Comparison of ENCODE assay signal across 9 cellular contexts in genomic region chr15:65067645-65068416, GRCh38. TPM values are rescaled to one million over a fixed set of nuclear protein-coding genes. Genes with fewer than 3 reads are reported as not detected.
DNase-seq lines count a peak whose midpoint lies in the region; ATAC-seq and TF ChIP-seq lines count a peak whose summit lies in the region.
"Had no signal": no experiment of that assay in that cellular context is flagged by ENCODE, and none has a peak within 500 bp of the region (broad histone marks: within the 10 kb centered on the region; RNA-seq: fewer than 3 reads in every experiment).

TSS of gene RASL12 (minus strand) at chr15:65067991. CDS start at chr15:65067835, 156 bp downstream.

- H3K27me3 Mint-ChIP-seq in MCF 10A (ENCODE audit: insufficient read depth, unreplicated experiment): peaks cover 35% of the 10 kb centered on the region
- peaks cover 20 to 29% of the 10 kb centered on the region in 2 donors for H3K27me3 Mint-ChIP-seq in natural killer cell treated with Interleukin-12 subunit alpha and Interleukin-12 subunit beta and Interleukin-15 and Interleukin-18, amount 100 ng/mL, for 72 hours

- H3K9me3 Mint-ChIP-seq in MCF 10A (ENCODE audit: unreplicated experiment): no peaks in the 10 kb centered on the region
- no peaks in the 10 kb centered on the region for H3K9me3 Mint-ChIP-seq in natural killer cell treated with Interleukin-12 subunit alpha and Interleukin-12 subunit beta and Interleukin-15 and Interleukin-18, amount 100 ng/mL, for 72 hours

- peaks cover 6% of the 10 kb centered on the region for H3K4me1 Mint-ChIP-seq in MCF 10A (ENCODE audit: insufficient read depth, unreplicated experiment)
- H3K4me1 Mint-ChIP-seq in natural killer cell treated with Interleukin-12 subunit alpha and Interleukin-12 subunit beta and Interleukin-15 and Interleukin-18, amount 100 ng/mL, for 72 hours (ENCODE audit: low read depth in 2 of 2): peaks cover 4 to 7% of the 10 kb centered on the region in 2 donors

- peak within 1 kb of the TSS; percentile 76 to 96 for H3K27ac ChIP-seq in breast epithelium
- peak within 1 kb of the TSS; percentile 89 to 99 (median 94) for H3K27ac ChIP-seq in gastroesophageal sphincter
- peak within 1 kb of the TSS; percentile 92 for H3K27ac ChIP-seq in vagina

- H3K27ac Mint-ChIP-seq in MCF 10A (ENCODE audit: low read depth, unreplicated experiment): no peak within 1 kb of the TSS
- H3K27ac Mint-ChIP-seq in natural killer cell treated with Interleukin-12 subunit alpha and Interleukin-12 subunit beta and Interleukin-15 and Interleukin-18, amount 100 ng/mL, for 72 hours: no peak within 1 kb of the TSS

- no peaks in the 10 kb centered on the region for H3K36me3 ChIP-seq in breast epithelium
- peaks cover 0 to 12% of the 10 kb centered on the region in 2 donors for H3K36me3 ChIP-seq in gastroesophageal sphincter
- no peaks in the 10 kb centered on the region for H3K36me3 ChIP-seq in vagina

- intact Hi-C loops in breast epithelium (cut with DNase I; ENCODE audit: low total_unique reads) (loop anchor here (2.0 kb wide), 1 partner anchor 55 kb away; no protein-coding TSS in a partner anchor), MCF 10A (cut with micrococcal nuclease) (no loop called here), vagina (cut with DNase I) (no loop called here)

- no peaks in the 10 kb centered on the region for H3K27me3 ChIP-seq in breast epithelium
- H3K27me3 ChIP-seq in gastroesophageal sphincter: peaks cover 5% of the 10 kb centered on the region
- no peaks in the 10 kb centered on the region for H3K27me3 ChIP-seq in vagina

- H3K4me1 ChIP-seq in breast epithelium (no peaks in the 10 kb centered on the region), gastroesophageal sphincter (peaks cover 19 to 100% (median 56%) of the 10 kb centered on the region in 3 donors), vagina (peaks cover 65% of the 10 kb centered on the region)

- ATAC-seq in gastroesophageal sphincter (peak; percentile 53), GM18861 (IDR thresholded peaks at IDR 0.05; ENCODE audit: unreplicated experiment) (no peak)
- ATAC-seq in natural killer cell treated with Interleukin-12 subunit alpha and Interleukin-12 subunit beta and Interleukin-15 and Interleukin-18, amount 100 ng/mL, for 72 hours: no peak

- TF ChIP-seq EP300 in gastroesophageal sphincter (IDR thresholded peaks at IDR 0.05): no peak

- peak within 1 kb of the TSS; percentile 47 to 86 (median 61) for H3K4me3 ChIP-seq in breast epithelium
- H3K4me3 ChIP-seq in gastroesophageal sphincter: peak within 1 kb of the TSS; percentile 70 to 90
- peak within 1 kb of the TSS; percentile 66 to 83 for H3K4me3 ChIP-seq in vagina

- H3K4me3 Mint-ChIP-seq in MCF 10A (ENCODE audit: unreplicated experiment): no peak within 1 kb of the TSS
- peak within 1 kb of the TSS; percentile 24 for H3K4me3 Mint-ChIP-seq in natural killer cell treated with Interleukin-12 subunit alpha and Interleukin-12 subunit beta and Interleukin-15 and Interleukin-18, amount 100 ng/mL, for 72 hours

- 27% methylated on average over 1 of the region's 66 CpGs; no CpG with 5 or more reads in 1 of the 2 donors for WGBS in gastroesophageal sphincter (ENCODE audit: low coverage in 1 of 2), 2 donors

- no peak for TF ChIP-seq CTCF in breast epithelium (IDR thresholded peaks at IDR 0.05)
- TF ChIP-seq CTCF in MCF 10A (IDR thresholded peaks at IDR 0.05; ENCODE audit: unreplicated experiment): no peak
- TF ChIP-seq CTCF in gastroesophageal sphincter (IDR thresholded peaks at IDR 0.05): no peak
- TF ChIP-seq CTCF in vagina (IDR thresholded peaks at IDR 0.05): no peak

- no peak for TF ChIP-seq POLR2A in breast epithelium (IDR thresholded peaks at IDR 0.05)
- peak; percentile 76 to 83 for TF ChIP-seq POLR2A in gastroesophageal sphincter (IDR thresholded peaks at IDR 0.05)
- peak in 1 of 2 donors; percentile 52 for TF ChIP-seq POLR2A in vagina (IDR thresholded peaks at IDR 0.05)

- no TSS peak for BruUV-seq in MCF 10A (replicated peaks; lab: Mats Ljungman, UMichigan)

- CTCF ChIA-PET in MCF 10A (lab: Yijun Ruan, JAX): interaction anchor here (0.6 to 1.9 kb wide), 4 partner anchors 8 to 42 kb away, joined by 3 to 4 read pairs (median 4); partner anchors contain the start of gene KBTBD13

- POLR2A ChIA-PET in MCF 10A (lab: Yijun Ruan, JAX): no interaction called here

- H3K9me3 ChIP-seq in breast epithelium (no peaks in the 10 kb centered on the region), gastroesophageal sphincter (no peaks in the 10 kb centered on the region), vagina (no peaks in the 10 kb centered on the region)

- no peaks in the 10 kb centered on the region for H3K36me3 Mint-ChIP-seq in MCF 10A (ENCODE audit: insufficient read depth, unreplicated experiment)
- H3K36me3 Mint-ChIP-seq in natural killer cell treated with Interleukin-12 subunit alpha and Interleukin-12 subunit beta and Interleukin-15 and Interleukin-18, amount 100 ng/mL, for 72 hours: no peaks in the 10 kb centered on the region

- DNase-seq in breast epithelium (ENCODE audit: low spot score in 2 of 2): no peak
- DNase-seq in MCF 10A (ENCODE audit: unreplicated experiment): no peak
- DNase-seq in natural killer cell treated with Interleukin-12 subunit alpha and Interleukin-12 subunit beta and Interleukin-15 and Interleukin-18, amount 100 ng/mL, for 72 hours (ENCODE audit: low spot score): no peak
- no peak for DNase-seq in vagina (ENCODE audit: extremely low spot score in 2 of 2)
- no peak for DNase-seq in stimulated activated naive CD4-positive, alpha-beta T cell treated with Interleukin-2 at 50 U/mL for 16 hours (lab: John Stamatoyannopoulos, UW)
- no peak for DNase-seq in NCI-H2107 treated with DMSO at 0.1 percent for 48 hours (lab: John Stamatoyannopoulos, UW; ENCODE audit: unreplicated experiment)

RNA-seq across cellular contexts. Expression of gene RASL12, which starts in this region (rescaled TPM):
- total RNA-seq in breast epithelium (10 to 100 TPM; 12.6 to 20.6 (median 20.3) TPM), MCF 10A (2022) (not detected in 2 replicates), gastroesophageal sphincter (100 to 1,000 TPM in 3 of 4 donors, 10 to 100 TPM in 1; 43.2 to 244 (median 179) TPM), vagina (85.7 TPM)
- not detected for total RNA-seq in natural killer cell treated with Interleukin-12 subunit alpha and Interleukin-12 subunit beta and Interleukin-15 and Interleukin-18, amount 100 ng/mL, for 72 hours
- total RNA-seq: lung microvascular endothelial cell had no signal

Comparison
In these comparisons a context has a peak if more than half of its experiments do, and no peak if none do; other contexts are left out.
1. RNA of gene RASL12 (total RNA-seq): 43.2 to 244 TPM in gastroesophageal sphincter, 85.7 TPM in vagina (single experiment) and 12.6 to 20.6 TPM in breast epithelium; not detected in MCF 10A and not detected in natural killer cell treated with Interleukin-12 subunit alpha and Interleukin-12 subunit beta and Interleukin-15 and Interleukin-18, amount 100 ng/mL, for 72 hours; every median in the first group is over 10 times any median in the second.
2. Peak in every context shown above with its lines, with median percentiles within 50 percentile points of each other: H3K27ac ChIP-seq and H3K4me3 ChIP-seq.